Comparison of ENCODE assay signal across 8 cellular contexts in genomic region chr15:98647026-98647773, GRCh38. TPM values are rescaled to one million over a fixed set of nuclear protein-coding genes. Genes with fewer than 3 reads are reported as not detected.
DNase-seq lines count a peak whose midpoint lies in the region; ATAC-seq and TF ChIP-seq lines count a peak whose summit lies in the region.

No MANE protein-coding gene starts in this region.

- no peak for TF ChIP-seq CTCF in lung (IDR thresholded peaks at IDR 0.05; ENCODE audit: control extremely low read depth, extremely low read depth)

- peak overlapping the region; percentile 77 for H3K4me3 ChIP-seq in lung

- no peaks in the 10 kb centered on the region for H3K36me3 ChIP-seq in lung (ENCODE audit: control insufficient read depth in 2 of 2, insufficient read depth in 2 of 2, low read length in 2 of 2)

- no peaks in the 10 kb centered on the region for H3K4me1 ChIP-seq in lung (ENCODE audit: control insufficient read depth in 2 of 2, insufficient read depth in 2 of 2, low read length in 2 of 2)

- DNase-seq in NCI-H2081 (lab: John Stamatoyannopoulos, UW) (peak; percentile 68 to 81), NCI-H2081 treated with DMSO at 0.1 percent for 48 hours (lab: John Stamatoyannopoulos, UW) (no peak), NCI-H446 treated with DMSO at 0.1 percent for 48 hours (lab: John Stamatoyannopoulos, UW) (peak; percentile 22), lung (ENCODE audit: low spot score) (peak; percentile 63)
- DNase-seq in activated CD4-positive, alpha-beta T cell treated with anti-CD3 and anti-CD28 coated beads, Interleukin-2, amount 50 U/mL, for 48 hours = peak; percentile 64 to 69
- peak; percentile 34 for DNase-seq in effector CD4-positive, alpha-beta T cell
- peak; percentile 27 for DNase-seq in stimulated activated CD8-positive, alpha-beta memory T cell treated with anti-CD3 and anti-CD28 coated beads, Interleukin-15, amount 100 ng/mL, for 24 hours (ENCODE audit: low read depth)

- H3K27ac ChIP-seq in lung (ENCODE audit: low read depth in 1 of 2, low read length in 1 of 2) = peak overlapping the region; percentile 80 to 86

- WGBS in lung, 2 donors = 1% methylated on average over 38 to 77 of the region's 77 CpGs

- H3K9me3 ChIP-seq in lung (ENCODE audit: control insufficient read depth in 2 of 2, insufficient read depth in 1 of 2, low read length in 1 of 2) = peaks cover 0 to 2% of the 10 kb centered on the region in 2 donors

- peak; percentile 54 for ATAC-seq in HG02885 (IDR thresholded peaks at IDR 0.05; ENCODE audit: poor library complexity, unreplicated experiment)
- peak; percentile 56 for ATAC-seq in lung (ENCODE audit: insufficient read depth, low FRiP score)

- H3K27me3 ChIP-seq in lung (ENCODE audit: control insufficient read depth, insufficient read depth) = no peaks in the 10 kb centered on the region

RNA-seq across cellular contexts. Expression of gene IGF1R, which starts 1.1 kb away (rescaled TPM):
- total RNA-seq in lung = 100 to 1,000 TPM in 1 of 2 donors, 10 to 100 TPM in 1; 48.3 to 154 TPM
- 1 to 10 TPM; 5.9 to 7.0 TPM for polyA plus RNA-seq in lung
